Comparison of ENCODE assay signal across 8 cellular contexts in the genomic region with DNA sequence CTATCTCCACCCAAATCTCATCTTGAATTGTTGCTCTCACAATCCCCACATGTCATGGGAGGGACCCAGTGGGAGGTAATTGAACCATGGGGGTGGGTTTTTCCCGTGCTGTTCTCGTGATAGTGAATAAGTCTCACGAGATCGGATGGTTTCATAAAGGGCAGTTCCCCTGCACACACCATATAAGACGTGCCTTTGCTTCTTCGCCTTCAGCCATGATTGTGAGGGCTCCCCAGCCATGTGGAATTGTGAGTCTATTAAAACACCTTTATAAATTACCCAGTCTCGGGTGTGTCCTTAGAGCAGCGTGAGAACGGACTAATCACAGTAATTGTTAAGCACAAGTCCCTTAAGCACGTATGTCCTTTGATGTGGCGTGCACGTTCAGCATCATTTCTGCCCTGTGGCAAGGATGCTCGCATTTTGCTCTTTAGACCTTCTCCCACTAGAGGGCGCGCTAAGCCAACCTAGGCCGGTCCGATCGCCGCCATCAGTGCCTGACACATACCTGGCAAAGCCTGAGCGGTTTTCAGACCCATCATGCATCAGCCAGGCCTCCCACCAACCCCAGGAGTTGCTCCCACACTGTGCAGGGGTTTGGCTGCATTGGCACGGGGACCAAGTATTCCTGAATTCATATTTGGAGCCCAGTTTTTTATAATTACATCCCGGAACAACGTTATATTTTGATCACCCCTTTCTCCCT.
DNase-seq lines count a peak whose midpoint lies in the region; ATAC-seq, FAIRE-seq and TF ChIP-seq lines count a peak whose summit lies in the region.
"Not testable (repeated sequence)": the region's sequence is repeated elsewhere in the genome, so short reads cannot be mapped to it uniquely, and the experiment has no call there.

No MANE protein-coding gene starts in this region.

- not testable (repeated sequence) for H3K27me3 Mint-ChIP-seq in MCF 10A (ENCODE audit: insufficient read depth, unreplicated experiment)

- CTCF ChIA-PET in HEK293 (lab: Yijun Ruan, JAX); MCF 10A (lab: Yijun Ruan, JAX): not testable (repeated sequence)

- intact Hi-C loops in MCF 10A (cut with micrococcal nuclease), result not testable (repeated sequence)

- not testable (repeated sequence) for DNase-seq in GM12891 (ENCODE audit: insufficient read length, low spot score); MCF 10A (ENCODE audit: unreplicated experiment); smooth muscle cell (lab: John Stamatoyannopoulos, UW; ENCODE audit: unreplicated experiment); thoracic aorta (ENCODE audit: low spot score)
- DNase-seq in MG63, result peak; percentile 49
- peak; percentile 16 to 32 for DNase-seq in activated CD8-positive, alpha-beta memory T cell treated with anti-CD3 and anti-CD28 coated beads for 1 hour (ENCODE audit: extremely low read depth in 1 of 2, low read depth in 1 of 2)

- H3K9me3 Mint-ChIP-seq in MCF 10A (ENCODE audit: unreplicated experiment), result not testable (repeated sequence)

- 23% methylated on average over 22 of the region's 23 CpGs for WGBS in smooth muscle cell (ENCODE audit: low lambda C conversion rate)

- not testable (repeated sequence) for H4K20me1 ChIP-seq in smooth muscle cell (ENCODE audit: low read depth)

- not testable (repeated sequence) for H3K4me2 ChIP-seq in smooth muscle cell

- H3K36me3 ChIP-seq in HEK293 (ENCODE audit: control insufficient read depth in 2 of 2, insufficient read depth in 1 of 2, low read length in 2 of 2); MG63; smooth muscle cell (ENCODE audit: low read depth); thoracic aorta: not testable (repeated sequence)

- H3K79me2 ChIP-seq in smooth muscle cell (ENCODE audit: low read depth), result not testable (repeated sequence)

- H3K27me3 ChIP-seq in MG63; smooth muscle cell (ENCODE audit: low read depth); thoracic aorta (replicated peaks; ENCODE audit: insufficient read depth): not testable (repeated sequence)

- not testable (repeated sequence) for H3K4me1 Mint-ChIP-seq in MCF 10A (ENCODE audit: insufficient read depth, unreplicated experiment)

- ATAC-seq in thoracic aorta (ENCODE audit: insufficient number of reproducible peaks, low FRiP score, low read depth), result not testable (repeated sequence)

- not testable (repeated sequence) for H3K4me3 ChIP-seq in HEK293 (ENCODE audit: low read depth, low read length); MG63; smooth muscle cell; thoracic aorta

- TF ChIP-seq CTCF in HEK293 (tag by site-specific recombination; IDR thresholded peaks at IDR 0.05), result not testable (repeated sequence)
- TF ChIP-seq CTCF in MCF 10A (IDR thresholded peaks at IDR 0.05; ENCODE audit: unreplicated experiment) (peak; percentile 56), smooth muscle cell (IDR thresholded peaks at IDR 0.05; ENCODE audit: borderline replicate concordance, insufficient read depth, poor library complexity, severe bottlenecking) (peak; percentile 59), thoracic aorta (IDR thresholded peaks at IDR 0.05) (peak; percentile 65)

- not testable (repeated sequence) for H3K4me3 Mint-ChIP-seq in MCF 10A (ENCODE audit: unreplicated experiment)

- not testable (repeated sequence) for H3K4me1 ChIP-seq in HEK293 (ENCODE audit: control insufficient read depth, insufficient read depth, low read length); smooth muscle cell (ENCODE audit: low read depth); thoracic aorta (ENCODE audit: control insufficient read depth in 1 of 2, low read depth in 2 of 2)

- not testable (repeated sequence) for H3F3A ChIP-seq in smooth muscle cell (ENCODE audit: low read depth)

- TF ChIP-seq POLR2A in GM12891 (IDR thresholded peaks at IDR 0.05; ENCODE audit: low read depth, low read length), result not testable (repeated sequence)

- H3K27ac Mint-ChIP-seq in MCF 10A (ENCODE audit: low read depth, unreplicated experiment), result not testable (repeated sequence)

- not testable (repeated sequence) for H3K9ac ChIP-seq in smooth muscle cell (ENCODE audit: low read depth)

- peak; percentile 99 for FAIRE-seq in GM12891 (lab: Jason Lieb, UNC)
- FAIRE-seq in islet of Langerhans (lab: Jason Lieb, UNC), result peak; percentile 36

- BruUV-seq in MCF 10A (replicated peaks; lab: Mats Ljungman, UMichigan), result not testable (repeated sequence)

- H3K9me3 ChIP-seq in HEK293 (ENCODE audit: control insufficient read depth, insufficient read depth, low read depth, low read length); MG63; smooth muscle cell (replicated peaks; ENCODE audit: low read depth); thoracic aorta: not testable (repeated sequence)

- not testable (repeated sequence) for H3K36me3 Mint-ChIP-seq in MCF 10A (ENCODE audit: insufficient read depth, unreplicated experiment)

- POLR2A ChIA-PET in HEK293 (lab: Yijun Ruan, JAX); MCF 10A (lab: Yijun Ruan, JAX): not testable (repeated sequence)

- H2AFZ ChIP-seq in smooth muscle cell (ENCODE audit: low read depth), result not testable (repeated sequence)

- not testable (repeated sequence) for H3K27ac ChIP-seq in HEK293 (ENCODE audit: extremely low read depth, low read depth, low read length); smooth muscle cell (ENCODE audit: low read depth); thoracic aorta

TF ChIP-seq in HEK293, 187 proteins besides CTCF, POLR2A, EP300 and RAD21:
- TF ChIP-seq ZNF654 (tag by site-specific recombination; IDR thresholded peaks at IDR 0.05; ENCODE audit: low read depth), result peak; percentile 39
